ENCODE assay signal across 11 cellular contexts in genomic region chr15:90813796-90814192, GRCh38. TPM values are rescaled to one million over a fixed set of nuclear protein-coding genes. Genes with fewer than 3 reads are reported as not detected.
DNase-seq lines count a peak whose midpoint lies in the region; ATAC-seq and TF ChIP-seq lines count a peak whose summit lies in the region.
"Had no signal": no experiment of that assay in that cellular context is flagged by ENCODE, and none has a peak within 500 bp of the region (broad histone marks: within the 10 kb centered on the region; RNA-seq: fewer than 3 reads in every experiment).

No MANE protein-coding gene starts in this region.

- H3K4me3 Mint-ChIP-seq in activated naive CD4-positive, alpha-beta T cell treated with anti-CD3 and anti-CD28 coated beads for 36 hours = no peak overlapping the region

- no peak for TF ChIP-seq CTCF in VCaP (conservative IDR thresholded peaks at IDR 0.05)
- TF ChIP-seq CTCF in hepatocyte (IDR thresholded peaks at IDR 0.05; ENCODE audit: poor library complexity) = no peak
- no peak for TF ChIP-seq CTCF in suprapubic skin (IDR thresholded peaks at IDR 0.05)
- no peak for TF ChIP-seq CTCF in left lung (IDR thresholded peaks at IDR 0.05)

- H3K36me3 ChIP-seq in hepatocyte (replicated peaks; ENCODE audit: insufficient read depth, low read depth) (no peaks in the 10 kb centered on the region), suprapubic skin (no peaks in the 10 kb centered on the region), left lung (no peaks in the 10 kb centered on the region)

- H3K27me3 ChIP-seq in hepatocyte (no peaks in the 10 kb centered on the region), suprapubic skin (no peaks in the 10 kb centered on the region), left lung (no peaks in the 10 kb centered on the region)
- H3K27me3 ChIP-seq: BLaER1 treated with 17β-estradiol and CSF1 and Interleukin-3, amounts not matched to agents 10 nM and 100 nM had no signal

- H3K79me2 ChIP-seq in hepatocyte = no peaks in the 10 kb centered on the region

- no peak for ATAC-seq in GM19328 (IDR thresholded peaks at IDR 0.05; ENCODE audit: unreplicated experiment)
- ATAC-seq in left lung = no peak

- peaks cover 52% of the 10 kb centered on the region for H3K36me3 Mint-ChIP-seq in activated naive CD4-positive, alpha-beta T cell treated with anti-CD3 and anti-CD28 coated beads for 36 hours (ENCODE audit: low read depth)

- H3K9me3 ChIP-seq in hepatocyte (ENCODE audit: low read depth) = no peaks in the 10 kb centered on the region
- H3K9me3 ChIP-seq in suprapubic skin = no peaks in the 10 kb centered on the region
- H3K9me3 ChIP-seq in left lung = no peaks in the 10 kb centered on the region
- H3K9me3 ChIP-seq: BLaER1 treated with 17β-estradiol and CSF1 and Interleukin-3, amounts not matched to agents 10 nM and 100 nM had no signal

- H3K27ac ChIP-seq in VCaP (peak overlapping the region; percentile 30), hepatocyte (peak overlapping the region; percentile 37), suprapubic skin (peak overlapping the region; percentile 75), left lung (peak overlapping the region in 1 of 2 donors; percentile 84)

- no peak for TF ChIP-seq POLR2A in suprapubic skin (IDR thresholded peaks at IDR 0.05)

- H3K4me1 Mint-ChIP-seq in activated naive CD4-positive, alpha-beta T cell treated with anti-CD3 and anti-CD28 coated beads for 36 hours (ENCODE audit: low read depth) = peaks cover 29% of the 10 kb centered on the region

- intact Hi-C loops in activated naive CD4-positive, alpha-beta T cell treated with anti-CD3 and anti-CD28 coated beads for 36 hours (cut with micrococcal nuclease) = no loop called here
- intact Hi-C loops in left lung (cut with DNase I) = no loop called here

- no peak for DNase-seq in activated naive CD4-positive, alpha-beta T cell treated with anti-CD3 and anti-CD28 coated beads for 36 hours
- no peak for DNase-seq in activated naive CD4-positive, alpha-beta T cell treated with anti-CD3 and anti-CD28 coated beads, Interleukin-2, amount 50 U/mL, for 16 hours
- DNase-seq in hepatocyte (ENCODE audit: low spot score) (no peak), suprapubic skin (ENCODE audit: low spot score in 2 of 2) (no peak), medulla oblongata (ENCODE audit: extremely low spot score) (no peak), left lung (no peak)
- DNase-seq: NCI-H146; stimulated activated CD4-positive, alpha-beta T cell treated with anti-CD3 and anti-CD28 coated beads, Interleukin-12 subunit alpha, Interleukin-12 subunit beta, amount 100 ng/mL, for 4 hours had no signal

- H3K4me3 ChIP-seq in hepatocyte (no peak overlapping the region), suprapubic skin (no peak overlapping the region), left lung (no peak overlapping the region)
- H3K4me3 ChIP-seq: BLaER1 treated with 17β-estradiol and CSF1 and Interleukin-3, amounts not matched to agents 10 nM and 100 nM had no signal

- H3K9me3 Mint-ChIP-seq in activated naive CD4-positive, alpha-beta T cell treated with anti-CD3 and anti-CD28 coated beads for 36 hours = no peaks in the 10 kb centered on the region

- peak overlapping the region; percentile 39 for H3K27ac Mint-ChIP-seq in activated naive CD4-positive, alpha-beta T cell treated with anti-CD3 and anti-CD28 coated beads for 36 hours

- H2AFZ ChIP-seq in hepatocyte = no peak overlapping the region

- no peaks in the 10 kb centered on the region for H3K27me3 Mint-ChIP-seq in activated naive CD4-positive, alpha-beta T cell treated with anti-CD3 and anti-CD28 coated beads for 36 hours (ENCODE audit: low read depth)

- no peaks in the 10 kb centered on the region for H4K20me1 ChIP-seq in hepatocyte (ENCODE audit: insufficient read depth, poor library complexity, severe bottlenecking)

- H3K9me2 ChIP-seq in hepatocyte (replicated peaks; ENCODE audit: insufficient read depth) = no peaks in the 10 kb centered on the region

- CTCF ChIA-PET in activated naive CD4-positive, alpha-beta T cell treated with anti-CD3 and anti-CD28 coated beads for 36 hours (lab: Charles Lee) = interaction anchor here (1.8 kb wide), 1 partner anchor 72 kb away, joined by 5 read pairs; no protein-coding TSS in a partner anchor

- H3K4me2 ChIP-seq in hepatocyte = no peak overlapping the region

- peaks cover 8% of the 10 kb centered on the region for H3K4me1 ChIP-seq in hepatocyte (ENCODE audit: insufficient read depth)
- H3K4me1 ChIP-seq in suprapubic skin = peaks cover 18% of the 10 kb centered on the region
- H3K4me1 ChIP-seq in left lung = peaks cover 0 to 41% of the 10 kb centered on the region in 2 donors

- 68% methylated on average over 2 of the region's 2 CpGs for WGBS in hepatocyte (ENCODE audit: low lambda C conversion rate, missing lambda C conversion rate)
- WGBS in suprapubic skin = 68% methylated on average over 2 of the region's 2 CpGs

- no peak for TF ChIP-seq EP300 in suprapubic skin (IDR thresholded peaks at IDR 0.05)

RNA-seq across cellular contexts. Expression of gene FURIN, which starts 54.6 kb away (rescaled TPM):
- 100 to 1,000 TPM; 443 to 448 TPM for total RNA-seq in activated naive CD4-positive, alpha-beta T cell treated with anti-CD3 and anti-CD28 coated beads for 36 hours
- 62.6 and 67.9 TPM in 2 replicates for total RNA-seq in hepatocyte
- 84.6 and 98.9 TPM in 2 replicates for polyA plus RNA-seq in hepatocyte
- total RNA-seq in suprapubic skin = 100 to 1,000 TPM in 2 of 4 donors, 10 to 100 TPM in 2; 61.6 to 120 (median 100) TPM
- 100 to 1,000 TPM; 114 TPM for total RNA-seq in left lung
